Comparison of ENCODE assay signal across 9 cellular contexts in genomic region chr2:50059462-50059861, GRCh38.
"Had no signal": no experiment of that assay in that cellular context is flagged by ENCODE, and none has a peak within 500 bp of the region (broad histone marks: within the 10 kb centered on the region; RNA-seq: fewer than 3 reads in every experiment).

No MANE protein-coding gene starts in this region.

- H3K27me3 Mint-ChIP-seq: IgD-negative memory B cell had no signal

- H3K4me1 Mint-ChIP-seq: IgD-negative memory B cell had no signal

- H3K27ac ChIP-seq: HL-60, KMS-11 had no signal

- H3K4me2 ChIP-seq: KMS-11 had no signal

- DNase-seq: IMR-90, KBM-7, KG1 had no signal

- ATAC-seq: HepG2, K562 had no signal

- H3K27ac Mint-ChIP-seq: IgD-negative memory B cell had no signal

- FAIRE-seq: HepG2, HTR-8/SVneo, K562 had no signal

- H3K4me3 Mint-ChIP-seq: IgD-negative memory B cell had no signal

- H3K4me3 ChIP-seq: K562 had no signal
